ENCODE assay signal across 2 cellular contexts in the genomic region with DNA sequence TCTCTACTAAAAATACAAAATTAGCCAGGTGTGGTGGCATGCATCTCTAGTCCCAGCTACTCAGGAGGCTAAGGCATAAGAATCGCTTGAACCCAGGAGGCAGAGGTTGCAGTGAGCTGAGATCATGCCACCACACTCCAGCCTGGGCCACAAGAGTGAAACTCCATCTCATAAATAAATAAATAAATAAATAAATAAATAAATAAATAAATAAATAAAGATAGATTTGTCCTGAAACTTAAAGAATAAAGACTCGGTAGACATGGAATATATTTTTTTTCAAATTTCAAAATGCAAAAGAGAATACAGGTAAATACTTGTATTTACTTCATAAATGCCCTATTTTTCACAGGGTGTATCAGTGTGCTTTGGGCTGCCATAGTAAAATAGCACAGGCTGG.
DNase-seq lines count a peak whose midpoint lies in the region; ATAC-seq, FAIRE-seq and TF ChIP-seq lines count a peak whose summit lies in the region.
"Not testable (repeated sequence)": the region's sequence is repeated elsewhere in the genome, so short reads cannot be mapped to it uniquely, and the experiment has no call there.

No MANE protein-coding gene starts in this region.

- ATAC-seq in A549 = not testable (repeated sequence)

- CTCF ChIA-PET in A549 (lab: Yijun Ruan, JAX); HEK293 (lab: Yijun Ruan, JAX): not testable (repeated sequence)

- not testable (repeated sequence) for H3K36me3 ChIP-seq in HEK293 (ENCODE audit: control insufficient read depth in 2 of 2, insufficient read depth in 1 of 2, low read length in 2 of 2)

- FAIRE-seq in A549 (lab: Jason Lieb, UNC) = not testable (repeated sequence)

- not testable (repeated sequence) for DNase-seq in A549 (ENCODE audit: low read depth in 1 of 2, low spot score in 1 of 2)

- TF ChIP-seq POLR2A in A549 (IDR thresholded peaks at IDR 0.05; ENCODE audit: low read length) = not testable (repeated sequence)

- WGBS in A549 (ENCODE audit: missing lambda C conversion rate) = 0% methylated on average over 2 of the region's 2 CpGs

- POLR2A ChIA-PET in A549 (lab: Yijun Ruan, JAX); HEK293 (lab: Yijun Ruan, JAX): not testable (repeated sequence)

- H3K4me3 ChIP-seq in A549; HEK293 (ENCODE audit: low read depth, low read length): not testable (repeated sequence)

- not testable (repeated sequence) for TF ChIP-seq EP300 in A549 (IDR thresholded peaks at IDR 0.05)

- not testable (repeated sequence) for H3K4me2 ChIP-seq in A549

- not testable (repeated sequence) for H3K4me1 ChIP-seq in A549; HEK293 (ENCODE audit: control insufficient read depth, insufficient read depth, low read length)

- not testable (repeated sequence) for H3K9me3 ChIP-seq in A549; HEK293 (ENCODE audit: control insufficient read depth, insufficient read depth, low read depth, low read length)

- not testable (repeated sequence) for TF ChIP-seq CTCF in A549 (IDR thresholded peaks at IDR 0.05); HEK293 (tag by site-specific recombination; IDR thresholded peaks at IDR 0.05)

- TF ChIP-seq RAD21 in A549 (conservative IDR thresholded peaks at IDR 0.05 in 1 of 2, IDR thresholded peaks at IDR 0.05 in 1 of 2) = not testable (repeated sequence)

- H3K27ac ChIP-seq in A549; HEK293 (ENCODE audit: extremely low read depth, low read depth, low read length): not testable (repeated sequence)

TF ChIP-seq in A549, 52 proteins besides CTCF, POLR2A, EP300 and RAD21:
- peak; percentile 68 for TF ChIP-seq ZC3H11A (IDR thresholded peaks at IDR 0.05)

TF ChIP-seq in HEK293, 187 proteins besides CTCF, POLR2A, EP300 and RAD21:
- TF ChIP-seq ZNF394 (tag by site-specific recombination; IDR thresholded peaks at IDR 0.05; ENCODE audit: borderline replicate concordance) = peak; percentile 58; the same call in 1 of the 2 replicates
- peak; percentile 35; the same call in 1 of the 2 replicates for TF ChIP-seq ZNF555 (tag by site-specific recombination; conservative IDR thresholded peaks at IDR 0.05)
- TF ChIP-seq ZNF426 (tag by site-specific recombination; IDR thresholded peaks at IDR 0.05) = peak; percentile 48
- peak; percentile 8; the same call in 1 of the 2 replicates for TF ChIP-seq ZNF654 (tag by site-specific recombination; IDR thresholded peaks at IDR 0.05; ENCODE audit: low read depth)
- 0 out of 2 replicates have a peak, but pooled peaks have one; percentile 11 for TF ChIP-seq ZNF560 (tag by site-specific recombination; IDR thresholded peaks at IDR 0.05; ENCODE audit: borderline replicate concordance)
- TF ChIP-seq, protein P1, sequence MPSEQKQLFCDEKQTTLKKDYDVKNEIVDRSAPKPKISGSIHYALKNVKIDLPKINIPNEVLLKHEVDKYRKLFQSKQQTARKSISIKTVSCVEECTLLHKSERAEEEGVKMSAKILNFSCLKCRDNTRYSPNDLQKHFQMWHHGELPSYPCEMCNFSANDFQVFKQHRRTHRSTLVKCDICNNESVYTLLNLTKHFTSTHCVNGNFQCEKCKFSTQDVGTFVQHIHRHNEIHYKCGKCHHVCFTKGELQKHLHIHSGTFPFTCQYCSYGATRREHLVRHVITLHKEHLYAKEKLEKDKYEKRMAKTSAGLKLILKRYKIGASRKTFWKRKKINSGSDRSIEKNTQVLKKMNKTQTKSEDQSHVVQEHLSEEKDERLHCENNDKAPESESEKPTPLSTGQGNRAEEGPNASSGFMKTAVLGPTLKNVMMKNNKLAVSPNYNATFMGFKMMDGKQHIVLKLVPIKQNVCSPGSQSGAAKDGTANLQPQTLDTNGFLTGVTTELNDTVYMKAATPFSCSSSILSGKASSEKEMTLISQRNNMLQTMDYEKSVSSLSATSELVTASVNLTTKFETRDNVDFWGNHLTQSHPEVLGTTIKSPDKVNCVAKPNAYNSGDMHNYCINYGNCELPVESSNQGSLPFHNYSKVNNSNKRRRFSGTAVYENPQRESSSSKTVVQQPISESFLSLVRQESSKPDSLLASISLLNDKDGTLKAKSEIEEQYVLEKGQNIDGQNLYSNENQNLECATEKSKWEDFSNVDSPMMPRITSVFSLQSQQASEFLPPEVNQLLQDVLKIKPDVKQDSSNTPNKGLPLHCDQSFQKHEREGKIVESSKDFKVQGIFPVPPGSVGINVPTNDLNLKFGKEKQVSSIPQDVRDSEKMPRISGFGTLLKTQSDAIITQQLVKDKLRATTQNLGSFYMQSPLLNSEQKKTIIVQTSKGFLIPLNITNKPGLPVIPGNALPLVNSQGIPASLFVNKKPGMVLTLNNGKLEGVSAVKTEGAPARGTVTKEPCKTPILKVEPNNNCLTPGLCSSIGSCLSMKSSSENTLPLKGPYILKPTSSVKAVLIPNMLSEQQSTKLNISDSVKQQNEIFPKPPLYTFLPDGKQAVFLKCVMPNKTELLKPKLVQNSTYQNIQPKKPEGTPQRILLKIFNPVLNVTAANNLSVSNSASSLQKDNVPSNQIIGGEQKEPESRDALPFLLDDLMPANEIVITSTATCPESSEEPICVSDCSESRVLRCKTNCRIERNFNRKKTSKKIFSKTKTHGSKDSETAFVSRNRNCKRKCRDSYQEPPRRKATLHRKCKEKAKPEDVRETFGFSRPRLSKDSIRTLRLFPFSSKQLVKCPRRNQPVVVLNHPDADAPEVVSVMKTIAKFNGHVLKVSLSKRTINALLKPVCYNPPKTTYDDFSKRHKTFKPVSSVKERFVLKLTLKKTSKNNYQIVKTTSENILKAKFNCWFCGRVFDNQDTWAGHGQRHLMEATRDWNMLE (tag by site-specific recombination; conservative IDR thresholded peaks at IDR 0.05; ENCODE audit: low read depth) = peak; percentile 55; the same call in 1 of the 2 replicates
- peak; percentile 33; the same call in 1 of the 2 replicates for TF ChIP-seq ZNF140 (tag by site-specific recombination; IDR thresholded peaks at IDR 0.05)
- TF ChIP-seq, protein P2, sequence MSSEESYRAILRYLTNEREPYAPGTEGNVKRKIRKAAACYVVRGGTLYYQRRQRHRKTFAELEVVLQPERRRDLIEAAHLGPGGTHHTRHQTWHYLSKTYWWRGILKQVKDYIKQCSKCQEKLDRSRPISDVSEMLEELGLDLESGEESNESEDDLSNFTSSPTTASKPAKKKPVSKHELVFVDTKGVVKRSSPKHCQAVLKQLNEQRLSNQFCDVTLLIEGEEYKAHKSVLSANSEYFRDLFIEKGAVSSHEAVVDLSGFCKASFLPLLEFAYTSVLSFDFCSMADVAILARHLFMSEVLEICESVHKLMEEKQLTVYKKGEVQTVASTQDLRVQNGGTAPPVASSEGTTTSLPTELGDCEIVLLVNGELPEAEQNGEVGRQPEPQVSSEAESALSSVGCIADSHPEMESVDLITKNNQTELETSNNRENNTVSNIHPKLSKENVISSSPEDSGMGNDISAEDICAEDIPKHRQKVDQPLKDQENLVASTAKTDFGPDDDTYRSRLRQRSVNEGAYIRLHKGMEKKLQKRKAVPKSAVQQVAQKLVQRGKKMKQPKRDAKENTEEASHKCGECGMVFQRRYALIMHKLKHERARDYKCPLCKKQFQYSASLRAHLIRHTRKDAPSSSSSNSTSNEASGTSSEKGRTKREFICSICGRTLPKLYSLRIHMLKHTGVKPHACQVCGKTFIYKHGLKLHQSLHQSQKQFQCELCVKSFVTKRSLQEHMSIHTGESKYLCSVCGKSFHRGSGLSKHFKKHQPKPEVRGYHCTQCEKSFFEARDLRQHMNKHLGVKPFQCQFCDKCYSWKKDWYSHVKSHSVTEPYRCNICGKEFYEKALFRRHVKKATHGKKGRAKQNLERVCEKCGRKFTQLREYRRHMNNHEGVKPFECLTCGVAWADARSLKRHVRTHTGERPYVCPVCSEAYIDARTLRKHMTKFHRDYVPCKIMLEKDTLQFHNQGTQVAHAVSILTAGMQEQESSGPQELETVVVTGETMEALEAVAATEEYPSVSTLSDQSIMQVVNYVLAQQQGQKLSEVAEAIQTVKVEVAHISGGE (tag by site-specific recombination; conservative IDR thresholded peaks at IDR 0.05; ENCODE audit: low read depth) = peak; percentile 41; the same call in 1 of the 2 replicates
- 0 out of 2 replicates have a peak, but pooled peaks have one; percentile 16 for TF ChIP-seq ZNF623 (tag by site-specific recombination; IDR thresholded peaks at IDR 0.05)
